Comparison of ENCODE assay signal across 8 cellular contexts in genomic region chr16:30429678-30430427, GRCh38. TPM values are rescaled to one million over a fixed set of nuclear protein-coding genes. Genes with fewer than 3 reads are reported as not detected.
DNase-seq lines count a peak whose midpoint lies in the region; ATAC-seq and TF ChIP-seq lines count a peak whose summit lies in the region.

Gene DCTPP1 (minus strand): TSS chr16:30430030. CDS start chr16:30429980, 50 bp downstream.

- no peak within 1 kb of the TSS for H3K27ac Mint-ChIP-seq in activated T-helper 17 cell treated with anti-CD3 and anti-CD28 coated beads, Interleukin-2, amount 50 U/mL, for 72 hours
- H3K27ac Mint-ChIP-seq in natural killer cell treated with Interleukin-12 subunit alpha and Interleukin-12 subunit beta and Interleukin-15 and Interleukin-18, amount 100 ng/mL, for 72 hours, result no peak within 1 kb of the TSS

- TF ChIP-seq CTCF in LNCAP (IDR thresholded peaks at IDR 0.05) (peak; percentile 88), fibroblast of pulmonary artery (IDR thresholded peaks at IDR 0.05; ENCODE audit: low read length, missing control alignments) (peak; percentile 73)

- H3K36me3 Mint-ChIP-seq in activated T-helper 17 cell treated with anti-CD3 and anti-CD28 coated beads, Interleukin-2, amount 50 U/mL, for 72 hours (ENCODE audit: low read depth), result peaks cover 20% of the 10 kb centered on the region
- peaks cover 6% of the 10 kb centered on the region for H3K36me3 Mint-ChIP-seq in natural killer cell treated with Interleukin-12 subunit alpha and Interleukin-12 subunit beta and Interleukin-15 and Interleukin-18, amount 100 ng/mL, for 72 hours

- H3K4me3 Mint-ChIP-seq in activated T-helper 17 cell treated with anti-CD3 and anti-CD28 coated beads, Interleukin-2, amount 50 U/mL, for 72 hours, result no peak within 1 kb of the TSS
- no peak within 1 kb of the TSS for H3K4me3 Mint-ChIP-seq in natural killer cell treated with Interleukin-12 subunit alpha and Interleukin-12 subunit beta and Interleukin-15 and Interleukin-18, amount 100 ng/mL, for 72 hours

- peak; percentile 93 for ATAC-seq in activated T-helper 17 cell treated with anti-CD3 and anti-CD28 coated beads, Interleukin-2, amount 50 U/mL, for 72 hours (replicated peaks)
- peak; percentile 99 for ATAC-seq in natural killer cell treated with Interleukin-12 subunit alpha and Interleukin-12 subunit beta and Interleukin-15 and Interleukin-18, amount 100 ng/mL, for 72 hours
- ATAC-seq in stimulated activated naive CD8-positive, alpha-beta T cell treated with anti-CD3 and anti-CD28 coated beads, Interleukin-15, Interleukin-2, amounts not matched to agents 100 U/mL and 50 U/mL, for 24 hours, result peak; percentile 98

- no peaks in the 10 kb centered on the region for H3K27me3 Mint-ChIP-seq in activated T-helper 17 cell treated with anti-CD3 and anti-CD28 coated beads, Interleukin-2, amount 50 U/mL, for 72 hours
- no peaks in the 10 kb centered on the region for H3K27me3 Mint-ChIP-seq in natural killer cell treated with Interleukin-12 subunit alpha and Interleukin-12 subunit beta and Interleukin-15 and Interleukin-18, amount 100 ng/mL, for 72 hours

- peak; percentile 100 for DNase-seq in ELF-1 (ENCODE audit: low read depth, low spot score)
- peak; percentile 77 for DNase-seq in GOT3 (lab: John Stamatoyannopoulos, UW)
- peak; percentile 100 for DNase-seq in RPMI8226
- peak; percentile 99 for DNase-seq in fibroblast of pulmonary artery (ENCODE audit: low read depth)
- peak; percentile 98 for DNase-seq in natural killer cell treated with Interleukin-12 subunit alpha and Interleukin-12 subunit beta and Interleukin-15 and Interleukin-18, amount 100 ng/mL, for 72 hours (ENCODE audit: low spot score)
- peak; percentile 96 for DNase-seq in stimulated activated naive CD8-positive, alpha-beta T cell treated with anti-CD3 and anti-CD28 coated beads, Interleukin-15, Interleukin-2, amounts not matched to agents 100 U/mL and 50 U/mL, for 24 hours

- H3K4me3 ChIP-seq in fibroblast of pulmonary artery (replicated peaks; ENCODE audit: low read depth, low read length), result peak within 1 kb of the TSS; percentile 85

- H3K4me1 Mint-ChIP-seq in activated T-helper 17 cell treated with anti-CD3 and anti-CD28 coated beads, Interleukin-2, amount 50 U/mL, for 72 hours, result peaks cover 21% of the 10 kb centered on the region
- peaks cover 11 to 12% of the 10 kb centered on the region in 2 donors for H3K4me1 Mint-ChIP-seq in natural killer cell treated with Interleukin-12 subunit alpha and Interleukin-12 subunit beta and Interleukin-15 and Interleukin-18, amount 100 ng/mL, for 72 hours (ENCODE audit: low read depth in 2 of 2)

- H3K9me3 Mint-ChIP-seq in activated T-helper 17 cell treated with anti-CD3 and anti-CD28 coated beads, Interleukin-2, amount 50 U/mL, for 72 hours, result no peaks in the 10 kb centered on the region
- no peaks in the 10 kb centered on the region for H3K9me3 Mint-ChIP-seq in natural killer cell treated with Interleukin-12 subunit alpha and Interleukin-12 subunit beta and Interleukin-15 and Interleukin-18, amount 100 ng/mL, for 72 hours

RNA-seq across cellular contexts. Expression of gene DCTPP1, which starts in this region (rescaled TPM):
- total RNA-seq in activated T-helper 17 cell treated with anti-CD3 and anti-CD28 coated beads, Interleukin-2, amount 50 U/mL, for 72 hours, result 100 to 1,000 TPM in 1 of 2 donors, 10 to 100 TPM in 1; 60.9 to 173 TPM
- total RNA-seq in natural killer cell treated with Interleukin-12 subunit alpha and Interleukin-12 subunit beta and Interleukin-15 and Interleukin-18, amount 100 ng/mL, for 72 hours, result 100 to 1,000 TPM in 1 of 2 donors, 10 to 100 TPM in 1; 95.9 to 155 TPM

Comparison
In these comparisons a context has a peak if more than half of its experiments do, and no peak if none do; other contexts are left out.
1. Peak in every context shown above with its lines: DNase-seq, ATAC-seq and H3K4me3 ChIP-seq.